ENCODE assay signal across 24 cellular contexts in the genomic region with DNA sequence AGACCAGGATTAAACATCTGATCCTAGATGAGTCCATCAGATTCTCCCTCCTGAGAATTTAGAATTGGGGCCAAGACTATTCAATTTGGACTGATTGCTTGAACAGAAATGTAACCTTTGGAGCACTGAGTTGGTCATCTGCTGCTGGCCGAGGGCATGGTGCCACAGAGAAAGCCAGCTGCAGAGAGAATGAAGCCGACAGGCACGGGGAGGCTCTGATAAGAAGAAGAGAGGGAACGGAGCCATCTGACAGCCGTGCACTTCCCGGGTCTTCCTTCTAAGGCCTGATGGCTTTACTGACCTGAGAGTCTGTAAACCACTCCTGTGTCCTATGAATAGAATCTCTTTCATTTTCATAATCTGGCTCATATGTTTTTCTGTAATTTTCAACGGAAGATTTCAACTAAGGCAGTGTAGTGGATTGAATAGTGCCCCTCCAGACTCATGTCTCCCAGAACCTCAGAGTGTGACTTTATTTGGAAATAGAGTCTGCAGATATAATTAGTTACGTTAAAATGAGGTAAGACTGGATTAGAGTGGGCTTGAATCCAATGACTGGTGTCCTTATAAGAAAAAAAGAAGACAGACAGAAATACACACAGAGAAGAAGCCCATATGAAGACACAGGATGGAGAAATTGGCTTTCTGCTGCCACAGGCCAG. TPM values are rescaled to one million over a fixed set of nuclear protein-coding genes. Genes with fewer than 3 reads are reported as not detected.
DNase-seq lines count a peak whose midpoint lies in the region; ATAC-seq and TF ChIP-seq lines count a peak whose summit lies in the region.
"Had no signal": no experiment of that assay in that cellular context is flagged by ENCODE, and none has a peak within 500 bp of the region (broad histone marks: within the 10 kb centered on the region; RNA-seq: fewer than 3 reads in every experiment).

No MANE protein-coding gene starts in this region.

- TF ChIP-seq CTCF in dorsolateral prefrontal cortex (IDR thresholded peaks at IDR 0.05 in 54 of 56, conservative IDR thresholded peaks at IDR 0.05 in 2 of 56; ENCODE audit: low read depth in 1 of 56, partially characterized antibody in 56 of 56) (no peak), osteoblast (IDR thresholded peaks at IDR 0.05; ENCODE audit: extremely low read depth, low read depth, low read length) (no peak), testis (IDR thresholded peaks at IDR 0.05) (no peak)

- peak; percentile 83 to 91 for ATAC-seq in left cardiac atrium
- ATAC-seq in left colon = no peak
- ATAC-seq: activated CD4-positive, alpha-beta T cell treated with anti-CD3 and anti-CD28 coated beads for 36 hours; activated CD8-positive, alpha-beta memory T cell treated with anti-CD3 and anti-CD28 coated beads, Interleukin-2, amount 10 ng/mL, durations not matched to agents 7 days and 5 days; body of pancreas had no signal

- H3K27me3 ChIP-seq in dorsolateral prefrontal cortex (no peaks in the 10 kb centered on the region), osteoblast (ENCODE audit: insufficient read depth, low read length) (no peaks in the 10 kb centered on the region), testis (no peaks in the 10 kb centered on the region)
- H3K27me3 ChIP-seq in CD4-positive, alpha-beta memory T cell (ENCODE audit: insufficient read depth, low read length) = no peaks in the 10 kb centered on the region
- H3K27me3 ChIP-seq: body of pancreas, colonic mucosa, MG63, transverse colon had no signal

- H3K4me2 ChIP-seq in osteoblast (ENCODE audit: insufficient read depth, low read length) = no peak overlapping the region

- no peaks in the 10 kb centered on the region for H3K79me2 ChIP-seq in osteoblast (ENCODE audit: insufficient read depth, low read length)

- peaks cover 0 to 3% (median 0%) of the 10 kb centered on the region in 4 donors for H3K4me1 Mint-ChIP-seq in CD4-positive, alpha-beta memory T cell
- H3K4me1 Mint-ChIP-seq: activated CD4-positive, alpha-beta T cell treated with anti-CD3 and anti-CD28 coated beads for 36 hours; activated CD8-positive, alpha-beta memory T cell treated with anti-CD3 and anti-CD28 coated beads, Interleukin-2, amount 10 ng/mL, durations not matched to agents 7 days and 5 days; activated naive CD8-positive, alpha-beta T cell treated with anti-CD3 and anti-CD28 coated beads for 36 hours; CD4-positive, CD25-positive, alpha-beta regulatory T cell; IgD-negative memory B cell had no signal

- H3K27ac ChIP-seq in dorsolateral prefrontal cortex (peak overlapping the region in 51 of 59 donors; percentile 1 to 83 (median 60)), osteoblast (ENCODE audit: low read depth, low read length) (no peak overlapping the region), testis (no peak overlapping the region)
- no peak overlapping the region for H3K27ac ChIP-seq in CD4-positive, alpha-beta memory T cell (ENCODE audit: low read depth, low read length)
- H3K27ac ChIP-seq: body of pancreas, colonic mucosa, transverse colon had no signal

- no peak overlapping the region for H3K27ac Mint-ChIP-seq in CD4-positive, alpha-beta memory T cell
- H3K27ac Mint-ChIP-seq: activated CD4-positive, alpha-beta T cell treated with anti-CD3 and anti-CD28 coated beads for 36 hours; activated CD8-positive, alpha-beta memory T cell treated with anti-CD3 and anti-CD28 coated beads, Interleukin-2, amount 10 ng/mL, durations not matched to agents 7 days and 5 days; activated naive CD8-positive, alpha-beta T cell treated with anti-CD3 and anti-CD28 coated beads for 36 hours; CD4-positive, CD25-positive, alpha-beta regulatory T cell; HFFc6; IgD-negative memory B cell; mesothelial cell of epicardium had no signal

- TF ChIP-seq POLR2A in testis (IDR thresholded peaks at IDR 0.05) = no peak

- no peaks in the 10 kb centered on the region for H3K9me3 Mint-ChIP-seq in CD4-positive, alpha-beta memory T cell
- H3K9me3 Mint-ChIP-seq: activated naive CD8-positive, alpha-beta T cell treated with anti-CD3 and anti-CD28 coated beads for 36 hours; HFFc6; mesothelial cell of epicardium had no signal

- H4K20me1 ChIP-seq in osteoblast (ENCODE audit: insufficient read depth, low read length) = no peaks in the 10 kb centered on the region

- WGBS in testis, 2 donors = 64 to 75% methylated on average over 8 of the region's 8 CpGs

- H3K36me3 Mint-ChIP-seq in CD4-positive, alpha-beta memory T cell = no peaks in the 10 kb centered on the region
- H3K36me3 Mint-ChIP-seq: activated CD8-positive, alpha-beta memory T cell treated with anti-CD3 and anti-CD28 coated beads, Interleukin-2, amount 10 ng/mL, durations not matched to agents 7 days and 5 days; activated naive CD8-positive, alpha-beta T cell treated with anti-CD3 and anti-CD28 coated beads for 36 hours; CD4-positive, CD25-positive, alpha-beta regulatory T cell; mesothelial cell of epicardium had no signal

- CTCF ChIA-PET in CD4-positive, alpha-beta memory T cell (lab: Charles Lee; ENCODE audit: partially characterized antibody) = no interaction called here

- DNase-seq in dorsolateral prefrontal cortex (peak in 6 of 10 donors; percentile 11 to 48 (median 32)), left cardiac atrium (peak; percentile 41), osteoblast (ENCODE audit: insufficient read length, low spot score, missing footprints) (no peak), testis (peak; percentile 18), left colon (no peak), activated gamma-delta T cell (lab: John Stamatoyannopoulos, UW) (no peak)
- no peak for DNase-seq in activated naive CD4-positive, alpha-beta T cell (lab: John Stamatoyannopoulos, UW)
- no peak for DNase-seq in CD4-positive, alpha-beta memory T cell
- DNase-seq: activated CD4-positive, alpha-beta T cell treated with anti-CD3 and anti-CD28 coated beads for 36 hours; activated CD8-positive, alpha-beta memory T cell treated with anti-CD3 and anti-CD28 coated beads, Interleukin-2, amount 10 ng/mL, durations not matched to agents 7 days and 5 days; activated naive CD8-positive, alpha-beta T cell treated with anti-CD3 and anti-CD28 coated beads for 36 hours; body of pancreas; CD4-positive, CD25-positive, alpha-beta regulatory T cell; colonic mucosa; DMS 273 treated with DMSO at 0.1 percent for 48 hours; HFFc6; islet precursor cell; MG63; NCI-H146; SIG-M5; T-helper 1 cell; transverse colon had no signal

- POLR2A ChIA-PET in CD4-positive, alpha-beta memory T cell (lab: Charles Lee; ENCODE audit: partially characterized antibody) = no interaction called here

- H3K4me1 ChIP-seq in osteoblast (ENCODE audit: insufficient read depth, low read length) (no peaks in the 10 kb centered on the region), testis (no peaks in the 10 kb centered on the region)
- no peaks in the 10 kb centered on the region for H3K4me1 ChIP-seq in CD4-positive, alpha-beta memory T cell (ENCODE audit: insufficient read depth, low read length)
- H3K4me1 ChIP-seq: body of pancreas, colonic mucosa, transverse colon had no signal

- H3K4me3 ChIP-seq in dorsolateral prefrontal cortex = peak overlapping the region in 30 of 59 donors; percentile 1 to 51 (median 20)
- H3K4me3 ChIP-seq in osteoblast (ENCODE audit: insufficient read depth, low read length) = no peak overlapping the region
- H3K4me3 ChIP-seq in testis = no peak overlapping the region
- H3K4me3 ChIP-seq in CD4-positive, alpha-beta memory T cell (ENCODE audit: low read length in 2 of 2) = no peak overlapping the region
- H3K4me3 ChIP-seq: body of pancreas, colonic mucosa, MG63, transverse colon had no signal

- H2AFZ ChIP-seq in osteoblast (ENCODE audit: low read length) = peak overlapping the region; percentile 66

- no peaks in the 10 kb centered on the region for H3K36me3 ChIP-seq in osteoblast (ENCODE audit: insufficient read depth, low read length)
- no peaks in the 10 kb centered on the region for H3K36me3 ChIP-seq in testis (ENCODE audit: low read depth, missing control alignments)
- H3K36me3 ChIP-seq in CD4-positive, alpha-beta memory T cell (ENCODE audit: insufficient read depth, low read length) = no peaks in the 10 kb centered on the region
- H3K36me3 ChIP-seq: colonic mucosa, MG63, transverse colon had no signal

- intact Hi-C loops in dorsolateral prefrontal cortex (cut with DNase I) = no loop called here
- intact Hi-C loops in left cardiac atrium (cut with DNase I) = loop anchor here in 1 of 2 donors (5.0 kb wide), 1 partner anchor 41 kb away; a partner anchor contains a TSS
- intact Hi-C loops in testis (cut with DNase I; ENCODE audit: low total_unique reads) = no loop called here
- intact Hi-C loops in left colon (cut with DNase I, micrococcal nuclease) = no loop called here
- intact Hi-C loops in CD4-positive, alpha-beta memory T cell (cut with micrococcal nuclease) = no loop called here

- H3K27me3 Mint-ChIP-seq in CD4-positive, alpha-beta memory T cell = no peaks in the 10 kb centered on the region
- H3K27me3 Mint-ChIP-seq: activated CD4-positive, alpha-beta T cell treated with anti-CD3 and anti-CD28 coated beads for 36 hours; activated CD8-positive, alpha-beta memory T cell treated with anti-CD3 and anti-CD28 coated beads, Interleukin-2, amount 10 ng/mL, durations not matched to agents 7 days and 5 days; activated naive CD8-positive, alpha-beta T cell treated with anti-CD3 and anti-CD28 coated beads for 36 hours; CD4-positive, CD25-positive, alpha-beta regulatory T cell; IgD-negative memory B cell had no signal

- no peak overlapping the region for H3K4me3 Mint-ChIP-seq in CD4-positive, alpha-beta memory T cell
- H3K4me3 Mint-ChIP-seq: activated CD4-positive, alpha-beta T cell treated with anti-CD3 and anti-CD28 coated beads for 36 hours; activated CD8-positive, alpha-beta memory T cell treated with anti-CD3 and anti-CD28 coated beads, Interleukin-2, amount 10 ng/mL, durations not matched to agents 7 days and 5 days; activated naive CD8-positive, alpha-beta T cell treated with anti-CD3 and anti-CD28 coated beads for 36 hours; CD4-positive, CD25-positive, alpha-beta regulatory T cell; HFFc6; IgD-negative memory B cell; mesothelial cell of epicardium had no signal

- H3K9me3 ChIP-seq in osteoblast (ENCODE audit: low read depth, low read length) = no peaks in the 10 kb centered on the region
- H3K9me3 ChIP-seq in testis = no peaks in the 10 kb centered on the region
- no peaks in the 10 kb centered on the region for H3K9me3 ChIP-seq in CD4-positive, alpha-beta memory T cell (ENCODE audit: control insufficient read depth in 1 of 2, low read length in 2 of 2)
- H3K9me3 ChIP-seq: body of pancreas, colonic mucosa, MG63, transverse colon had no signal

RNA-seq across cellular contexts. Expression of a gene that starts 39.1 kb away (rescaled TPM):
- total RNA-seq in dorsolateral prefrontal cortex (10 to 100 TPM; 41.5 to 87.4 (median 58.7) TPM), left cardiac atrium (10 to 100 TPM; 21.3 to 30.7 TPM), osteoblast (64.4 and 64.8 TPM in 2 replicates), testis (10 to 100 TPM; 38.3 to 47.8 TPM), left colon (10 to 100 TPM; 25.8 TPM)
- polyA plus RNA-seq in testis (ENCODE audit: insufficient read depth, low read depth, low replicate concordance) = 21.6 TPM
- total RNA-seq in CD4-positive, alpha-beta memory T cell = 10 to 100 TPM; 21.2 to 22.2 TPM
- 1 to 10 TPM; 8.6 to 9.3 TPM for polyA plus RNA-seq in CD4-positive, alpha-beta memory T cell

Comparison
In these comparisons a context has a peak if more than half of its experiments do, and no peak if none do; other contexts are left out.
1. DNase-seq: peak in dorsolateral prefrontal cortex (6 of 10), left cardiac atrium (single experiment) and testis (single experiment); none in osteoblast (single experiment), activated naive CD4-positive, alpha-beta T cell (0 of 4), left colon (0 of 2), CD4-positive, alpha-beta memory T cell (0 of 5) and activated gamma-delta T cell (single experiment).
2. H3K27ac ChIP-seq: peak in dorsolateral prefrontal cortex (51 of 59); none in osteoblast (single experiment), testis (0 of 2) and CD4-positive, alpha-beta memory T cell (single experiment).
3. H3K4me3 ChIP-seq: peak in dorsolateral prefrontal cortex (30 of 59); none in osteoblast (single experiment), testis (0 of 2) and CD4-positive, alpha-beta memory T cell (0 of 2).